In genomic region chr14:29603721-29604120, GRCh38 we compare ENCODE assay signal across 24 cellular contexts.
"Had no signal": no experiment of that assay in that cellular context is flagged by ENCODE, and none has a peak within 500 bp of the region (broad histone marks: within the 10 kb centered on the region; RNA-seq: fewer than 3 reads in every experiment).

No MANE protein-coding gene starts in this region.

- DNase-seq: activated CD4-positive, alpha-beta memory T cell treated with anti-CD3 and anti-CD28 coated beads, Interleukin-2, amount 10 ng/mL, durations not matched to agents 7 days and 5 days; activated CD4-positive, alpha-beta T cell treated with anti-CD3 and anti-CD28 coated beads for 1 hour; activated CD4-positive, alpha-beta T cell treated with anti-CD3 and anti-CD28 coated beads for 4 hours; activated CD4-positive, alpha-beta T cell treated with anti-CD3 and anti-CD28 coated beads, Interleukin-2, amount 10 ng/mL, durations not matched to agents 7 days and 5 days; activated CD4-positive, alpha-beta T cell treated with anti-CD3 and anti-CD28 coated beads, Interleukin-2, amount 50 U/mL, for 4 hours; activated CD8-positive, alpha-beta memory T cell treated with anti-CD3 and anti-CD28 coated beads for 24 hours; activated effector memory CD4-positive, alpha-beta T cell treated with Interleukin-2 at 50 U/mL for 16 hours; activated gamma-delta T cell treated with Interleukin-2 at 50 U/mL for 16 hours; activated naive CD4-positive, alpha-beta T cell treated with anti-CD3 and anti-CD28 coated beads, Interleukin-2, amount 50 U/mL, for 16 hours; activated naive CD4-positive, alpha-beta T cell treated with Interleukin-2 at 50 U/mL for 16 hours; activated T-cell treated with anti-CD3 and anti-CD28 coated beads, Interleukin-2, amount 50 U/mL, for 4 hours; amniotic stem cell; anterior cingulate cortex; brain microvascular endothelial cell; cortex of kidney; effector memory CD4-positive, alpha-beta T cell; endodermal cell; erythroblast; foreskin melanocyte; head of caudate nucleus; T-helper 2 cell had no signal

- ATAC-seq: activated T-cell treated with anti-CD3 and anti-CD28 coated beads, Interleukin-2, amount 50 U/mL, for 4 hours; activated T-helper 17 cell treated with anti-CD3 and anti-CD28 coated beads, Interleukin-2, amount 50 U/mL, for 72 hours; gastroesophageal sphincter; WTC11 had no signal
